ENCODE assay signal across 8 cellular contexts in the genomic region with DNA sequence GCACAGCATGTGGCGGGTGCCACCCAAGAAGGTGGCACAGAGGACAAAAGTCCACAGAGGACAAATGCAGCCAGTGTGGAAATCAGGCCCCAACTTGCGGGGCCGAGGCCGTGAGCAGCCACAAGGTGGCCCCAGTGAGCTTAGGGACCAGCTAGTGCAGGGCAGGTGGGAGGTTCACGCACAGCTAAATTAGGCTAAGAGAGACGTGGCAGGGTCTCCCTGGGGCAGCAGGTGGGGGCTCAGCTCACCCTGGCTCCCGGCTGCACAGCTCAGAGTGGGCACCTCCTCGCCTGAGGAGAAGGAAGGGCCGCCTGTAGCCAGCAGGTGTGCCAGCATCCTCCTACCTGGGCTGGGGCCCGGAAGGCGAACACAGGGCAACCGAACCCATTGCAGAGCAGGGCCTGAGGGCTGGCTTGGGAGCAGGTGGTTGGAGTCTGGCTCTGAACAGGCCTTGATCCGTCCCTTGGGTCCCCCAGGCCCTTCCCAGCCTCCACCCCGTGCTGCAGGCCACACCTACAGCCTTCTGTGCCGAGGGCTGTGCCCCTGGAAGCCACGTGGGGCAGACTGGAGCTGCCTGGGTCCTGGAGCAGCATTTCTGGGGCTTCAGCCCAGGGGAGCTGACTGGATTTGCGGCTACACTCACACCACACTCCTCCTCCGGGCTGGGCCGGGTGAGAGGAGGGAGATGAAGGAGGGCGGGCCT. TPM values are rescaled to one million over a fixed set of nuclear protein-coding genes. Genes with fewer than 3 reads are reported as not detected.
DNase-seq lines count a peak whose midpoint lies in the region; ATAC-seq and TF ChIP-seq lines count a peak whose summit lies in the region.

No MANE protein-coding gene starts in this region.

- no peaks in the 10 kb centered on the region for H3K9me3 Mint-ChIP-seq in central memory CD8-positive, alpha-beta T cell

- H3K27me3 Mint-ChIP-seq in central memory CD8-positive, alpha-beta T cell = no peaks in the 10 kb centered on the region

- peak; percentile 19 for TF ChIP-seq POLR2A in right lobe of liver (IDR thresholded peaks at IDR 0.05)

- peak; percentile 72 to 92 (median 74) for TF ChIP-seq CTCF in right lobe of liver (IDR thresholded peaks at IDR 0.05)

- H3K4me1 Mint-ChIP-seq in central memory CD8-positive, alpha-beta T cell = peaks cover 10% of the 10 kb centered on the region

- intact Hi-C loops in right lobe of liver (cut with DNase I) = no loop called here

- no peaks in the 10 kb centered on the region for H3K9me3 ChIP-seq in right lobe of liver

- in situ Hi-C loops in ACHN (cut with HindIII; ENCODE audit: low pct_ligation_motif_present, low pct_unique_long_range_greater_than_20kb, low sequenced_read_pairs) = no loop called here

- peak; percentile 66 for DNase-seq in ACHN
- peak; percentile 68 for DNase-seq in GM19238 (ENCODE audit: insufficient read length, low spot score)
- peak; percentile 80 for DNase-seq in NCI-H2196 treated with DMSO at 0.1 percent for 48 hours (lab: John Stamatoyannopoulos, UW; ENCODE audit: unreplicated experiment)
- DNase-seq in central memory CD8-positive, alpha-beta T cell (ENCODE audit: low spot score in 2 of 2) = peak; percentile 63 to 73
- peak; percentile 85 to 89 (median 89) for DNase-seq in right lobe of liver
- DNase-seq in stimulated activated CD8-positive, alpha-beta memory T cell treated with anti-CD3 and anti-CD28 coated beads, Interleukin-12 subunit alpha, Interleukin-12 subunit beta, amount 100 ng/mL, for 1 hour (ENCODE audit: low read depth) = peak; percentile 65

- H3K27me3 ChIP-seq in right lobe of liver = no peaks in the 10 kb centered on the region

- no peaks in the 10 kb centered on the region for H3K36me3 Mint-ChIP-seq in central memory CD8-positive, alpha-beta T cell (ENCODE audit: insufficient read depth)

- H3K27ac Mint-ChIP-seq in central memory CD8-positive, alpha-beta T cell (ENCODE audit: low read depth) = no peak overlapping the region

- H3K4me3 ChIP-seq in right lobe of liver = peak overlapping the region in 2 of 3 donors; percentile 25 to 44

- H3K27ac ChIP-seq in right lobe of liver = peak overlapping the region; percentile 2 to 61 (median 22)

- peak; percentile 85 to 92 for ATAC-seq in activated CD4-positive, CD25-positive, alpha-beta regulatory T cell treated with anti-CD3 and anti-CD28 coated beads, Interleukin-2, amount 50 U/mL, for 24 hours
- peak; percentile 86 for ATAC-seq in central memory CD8-positive, alpha-beta T cell (replicated peaks; ENCODE audit: extremely low read depth, poor library complexity, severe bottlenecking)
- peak; percentile 95 to 97 (median 96) for ATAC-seq in right lobe of liver
- no peak for ATAC-seq in HG02973 (IDR thresholded peaks at IDR 0.05; ENCODE audit: unreplicated experiment)

- peak overlapping the region; percentile 9 for H3K4me3 Mint-ChIP-seq in central memory CD8-positive, alpha-beta T cell

- WGBS in right lobe of liver (ENCODE audit: insufficient coverage, low coverage, low lambda C conversion rate, missing lambda C conversion rate) = 19% methylated on average over 6 of the region's 20 CpGs

- peaks cover 0 to 8% (median 3%) of the 10 kb centered on the region in 4 donors for H3K4me1 ChIP-seq in right lobe of liver

- no peaks in the 10 kb centered on the region for H3K36me3 ChIP-seq in right lobe of liver

RNA-seq across cellular contexts. Expression of gene CELSR1, which starts 26.1 kb away (rescaled TPM):
- total RNA-seq in right lobe of liver = 1 to 10 TPM; 2.9 to 8.2 (median 5.0) TPM

RNA-seq across cellular contexts. Expression of gene GRAMD4, which starts 56.7 kb away (rescaled TPM):
- 10 to 100 TPM; 29.7 to 72.0 (median 34.8) TPM for total RNA-seq in right lobe of liver
